Comparison of ENCODE assay signal across 8 cellular contexts in genomic region chr4:152352645-152353116, GRCh38.
DNase-seq lines count a peak whose midpoint lies in the region; ATAC-seq, FAIRE-seq and TF ChIP-seq lines count a peak whose summit lies in the region.

No MANE protein-coding gene starts in this region.

- H3K27ac ChIP-seq in OCI-LY3 (ENCODE audit: low read length) (no peak overlapping the region), cingulate gyrus (ENCODE audit: low read depth, low read length) (peak overlapping the region; percentile 16), HepG2 (ENCODE audit: extremely low read length, insufficient read depth, low read length) (no peak overlapping the region)

- POLR2A ChIA-PET in Caco-2 (lab: Charles Lee) = no interaction called here
- POLR2A ChIA-PET in HepG2 (lab: Yijun Ruan, JAX) = no interaction called here

- intact Hi-C loops in Caco-2 (cut with micrococcal nuclease; ENCODE audit: unreplicated experiment) = no loop called here
- intact Hi-C loops in HepG2 (cut with micrococcal nuclease; ENCODE audit: unreplicated experiment) = no loop called here

- CTCF ChIA-PET in Caco-2 (lab: Charles Lee) = no interaction called here
- CTCF ChIA-PET in HepG2 (lab: Yijun Ruan, JAX; ENCODE audit: low intra/inter-chr PET ratio, low total read pairs) = no interaction called here

- no peaks in the 10 kb centered on the region for H3K27me3 ChIP-seq in Caco-2 (replicated peaks; ENCODE audit: control insufficient read depth, insufficient read depth, low read length)
- H3K27me3 ChIP-seq in OCI-LY3 (ENCODE audit: low read depth, low read length) = no peaks in the 10 kb centered on the region
- H3K27me3 ChIP-seq in HepG2 (ENCODE audit: control insufficient read depth in 1 of 2, insufficient read depth in 2 of 2, low read length in 2 of 2) = no peaks in the 10 kb centered on the region

- TF ChIP-seq EP300 in HepG2 (IDR thresholded peaks at IDR 0.05; ENCODE audit: low read depth in 2 of 2, low read length in 2 of 2) = no peak
- no peak for TF ChIP-seq EP300 in HepG2 (CRISPR knock-in tag; IDR thresholded peaks at IDR 0.05; ENCODE audit: borderline replicate concordance)

- H3K9me3 Mint-ChIP-seq in Caco-2 (ENCODE audit: unreplicated experiment) = no peaks in the 10 kb centered on the region

- no peaks in the 10 kb centered on the region for H3K36me3 ChIP-seq in Caco-2 (ENCODE audit: control insufficient read depth, insufficient read depth, low read length)
- H3K36me3 ChIP-seq in OCI-LY3 (replicated peaks; ENCODE audit: low read depth, low read length) = no peaks in the 10 kb centered on the region
- no peaks in the 10 kb centered on the region for H3K36me3 ChIP-seq in HepG2 (replicated peaks in 1 of 2; ENCODE audit: control insufficient read depth in 1 of 2, insufficient read depth in 2 of 2, low read length in 2 of 2)

- BruUV-seq in Caco-2 (replicated peaks; lab: Mats Ljungman, UMichigan) = no TSS peak
- no TSS peak for BruUV-seq in HepG2 (replicated peaks; lab: Mats Ljungman, UMichigan)

- peak overlapping the region; percentile 41 for H3K27ac Mint-ChIP-seq in Caco-2 (ENCODE audit: unreplicated experiment)

- H3K9me3 ChIP-seq in Caco-2 (no peaks in the 10 kb centered on the region), OCI-LY3 (ENCODE audit: insufficient read depth, low read length) (no peaks in the 10 kb centered on the region), HepG2 (ENCODE audit: low read length) (no peaks in the 10 kb centered on the region)

- H3K4me3 ChIP-seq in Caco-2 (ENCODE audit: low read depth, low read length) (peak overlapping the region; percentile 19), OCI-LY3 (ENCODE audit: low read length) (peak overlapping the region; percentile 44), HepG2 (replicated peaks in 1 of 3; ENCODE audit: insufficient read depth in 1 of 3, low read depth in 2 of 3, low read length in 3 of 3) (no peak overlapping the region)

- H3K4me1 ChIP-seq in Caco-2 (peaks cover 13% of the 10 kb centered on the region), OCI-LY3 (ENCODE audit: low read length) (peaks cover 20% of the 10 kb centered on the region), HepG2 (ENCODE audit: insufficient read depth, low read length) (peaks cover 20% of the 10 kb centered on the region)

- TF ChIP-seq RAD21 in HepG2 (CRISPR knock-in tag; IDR thresholded peaks at IDR 0.05) = no peak

- H3K27me3 Mint-ChIP-seq in Caco-2 (ENCODE audit: insufficient read depth, unreplicated experiment) = no peaks in the 10 kb centered on the region

- TF ChIP-seq POLR2A in HepG2 (IDR thresholded peaks at IDR 0.05; ENCODE audit: insufficient read depth in 1 of 2, low read depth in 2 of 2, low read length in 2 of 2) = no peak

- DNase-seq in Caco-2 (peak; percentile 64 to 71), HS-5 (ENCODE audit: low read depth) (peak; percentile 70), HepG2 (ENCODE audit: low spot score) (peak; percentile 46), stromal cell of bone marrow (ENCODE audit: low read depth) (peak; percentile 96), NOMO-1 (lab: John Stamatoyannopoulos, UW; ENCODE audit: unreplicated experiment in 2 of 2) (no peak)

- H3K9ac ChIP-seq in OCI-LY3 (ENCODE audit: low read length) (peak overlapping the region; percentile 14), HepG2 (ENCODE audit: insufficient read depth, low read depth, low read length) (peak overlapping the region; percentile 0; the same call in 1 of the 2 replicates)

- TF ChIP-seq CTCF in Caco-2 (IDR thresholded peaks at IDR 0.05; ENCODE audit: insufficient read depth in 1 of 2, low read depth in 1 of 2, low read length in 1 of 2, severe bottlenecking in 1 of 2, unreplicated experiment in 1 of 2) (no peak), OCI-LY3 (IDR thresholded peaks at IDR 0.05; ENCODE audit: low read depth, low read length) (no peak), HepG2 (CRISPR knock-in tag; IDR thresholded peaks at IDR 0.05) (no peak)

- in situ Hi-C loops in HepG2 (cut with HindIII; ENCODE audit: extremely low pct_ligation_motif_present, low pct_unique_long_range_greater_than_20kb) = no loop called here

- H3K4me1 Mint-ChIP-seq in Caco-2 (ENCODE audit: low read depth, unreplicated experiment) = peaks cover 15% of the 10 kb centered on the region

- ATAC-seq in GM19467 (IDR thresholded peaks at IDR 0.05; ENCODE audit: unreplicated experiment) (peak; percentile 57), HepG2 (peak; percentile 86)

- H3K79me2 ChIP-seq in OCI-LY3 (ENCODE audit: low read length) (peaks cover 18% of the 10 kb centered on the region; the same call in 1 of the 2 replicates), HepG2 (ENCODE audit: insufficient read depth, low read length) (no peaks in the 10 kb centered on the region)

- peak overlapping the region; percentile 62 for H3K4me3 Mint-ChIP-seq in Caco-2 (ENCODE audit: unreplicated experiment)

- H3K4me2 ChIP-seq in OCI-LY3 (ENCODE audit: low read length) (peak overlapping the region; percentile 51), HepG2 (ENCODE audit: low read depth, low read length) (peak overlapping the region; percentile 56)

- WGBS in HepG2 (ENCODE audit: low lambda C conversion rate) = 78% methylated on average over 10 of the region's 10 CpGs

- H3K36me3 Mint-ChIP-seq in Caco-2 (ENCODE audit: insufficient read depth, unreplicated experiment) = no peaks in the 10 kb centered on the region

- peak; percentile 40 for FAIRE-seq in HepG2 (lab: Jason Lieb, UNC)

- H4K20me1 ChIP-seq in OCI-LY3 (ENCODE audit: insufficient read depth, low read length) (no peaks in the 10 kb centered on the region), HepG2 (ENCODE audit: insufficient read depth, low read length) (peaks cover 4% of the 10 kb centered on the region; the same call in 1 of the 2 replicates)

- H2AFZ ChIP-seq in OCI-LY3 (ENCODE audit: low read depth, low read length) = no peak overlapping the region
- H2AFZ ChIP-seq in HepG2 (ENCODE audit: low read length) = no peak overlapping the region

TF ChIP-seq in HepG2, 621 proteins besides CTCF, POLR2A, EP300 and RAD21 (continues in another document):
- no peak for TF ChIP-seq U2AF2 (IDR thresholded peaks at IDR 0.05; ENCODE audit: low read depth, low read length)
- no peak for TF ChIP-seq RBM22 (optimal IDR thresholded peaks at IDR 0.05; ENCODE audit: low read length)
- TF ChIP-seq ZNF773 (CRISPR knock-in tag; IDR thresholded peaks at IDR 0.05; ENCODE audit: borderline replicate concordance) = no peak
- no peak for TF ChIP-seq NR2C2 (CRISPR knock-in tag; IDR thresholded peaks at IDR 0.05; ENCODE audit: borderline replicate concordance)
- TF ChIP-seq SRSF4 (IDR thresholded peaks at IDR 0.05; ENCODE audit: low read depth, low read length, poor library complexity, severe bottlenecking) = no peak
- TF ChIP-seq ZSCAN22 (CRISPR knock-in tag; IDR thresholded peaks at IDR 0.05) = no peak
- no peak for TF ChIP-seq PRPF4 (IDR thresholded peaks at IDR 0.05; ENCODE audit: low read depth, low read length, poor library complexity, severe bottlenecking)
- TF ChIP-seq NONO (IDR thresholded peaks at IDR 0.05) = no peak
- TF ChIP-seq NONO (CRISPR knock-in tag; conservative IDR thresholded peaks at IDR 0.05) = no peak
- TF ChIP-seq, protein P1, sequence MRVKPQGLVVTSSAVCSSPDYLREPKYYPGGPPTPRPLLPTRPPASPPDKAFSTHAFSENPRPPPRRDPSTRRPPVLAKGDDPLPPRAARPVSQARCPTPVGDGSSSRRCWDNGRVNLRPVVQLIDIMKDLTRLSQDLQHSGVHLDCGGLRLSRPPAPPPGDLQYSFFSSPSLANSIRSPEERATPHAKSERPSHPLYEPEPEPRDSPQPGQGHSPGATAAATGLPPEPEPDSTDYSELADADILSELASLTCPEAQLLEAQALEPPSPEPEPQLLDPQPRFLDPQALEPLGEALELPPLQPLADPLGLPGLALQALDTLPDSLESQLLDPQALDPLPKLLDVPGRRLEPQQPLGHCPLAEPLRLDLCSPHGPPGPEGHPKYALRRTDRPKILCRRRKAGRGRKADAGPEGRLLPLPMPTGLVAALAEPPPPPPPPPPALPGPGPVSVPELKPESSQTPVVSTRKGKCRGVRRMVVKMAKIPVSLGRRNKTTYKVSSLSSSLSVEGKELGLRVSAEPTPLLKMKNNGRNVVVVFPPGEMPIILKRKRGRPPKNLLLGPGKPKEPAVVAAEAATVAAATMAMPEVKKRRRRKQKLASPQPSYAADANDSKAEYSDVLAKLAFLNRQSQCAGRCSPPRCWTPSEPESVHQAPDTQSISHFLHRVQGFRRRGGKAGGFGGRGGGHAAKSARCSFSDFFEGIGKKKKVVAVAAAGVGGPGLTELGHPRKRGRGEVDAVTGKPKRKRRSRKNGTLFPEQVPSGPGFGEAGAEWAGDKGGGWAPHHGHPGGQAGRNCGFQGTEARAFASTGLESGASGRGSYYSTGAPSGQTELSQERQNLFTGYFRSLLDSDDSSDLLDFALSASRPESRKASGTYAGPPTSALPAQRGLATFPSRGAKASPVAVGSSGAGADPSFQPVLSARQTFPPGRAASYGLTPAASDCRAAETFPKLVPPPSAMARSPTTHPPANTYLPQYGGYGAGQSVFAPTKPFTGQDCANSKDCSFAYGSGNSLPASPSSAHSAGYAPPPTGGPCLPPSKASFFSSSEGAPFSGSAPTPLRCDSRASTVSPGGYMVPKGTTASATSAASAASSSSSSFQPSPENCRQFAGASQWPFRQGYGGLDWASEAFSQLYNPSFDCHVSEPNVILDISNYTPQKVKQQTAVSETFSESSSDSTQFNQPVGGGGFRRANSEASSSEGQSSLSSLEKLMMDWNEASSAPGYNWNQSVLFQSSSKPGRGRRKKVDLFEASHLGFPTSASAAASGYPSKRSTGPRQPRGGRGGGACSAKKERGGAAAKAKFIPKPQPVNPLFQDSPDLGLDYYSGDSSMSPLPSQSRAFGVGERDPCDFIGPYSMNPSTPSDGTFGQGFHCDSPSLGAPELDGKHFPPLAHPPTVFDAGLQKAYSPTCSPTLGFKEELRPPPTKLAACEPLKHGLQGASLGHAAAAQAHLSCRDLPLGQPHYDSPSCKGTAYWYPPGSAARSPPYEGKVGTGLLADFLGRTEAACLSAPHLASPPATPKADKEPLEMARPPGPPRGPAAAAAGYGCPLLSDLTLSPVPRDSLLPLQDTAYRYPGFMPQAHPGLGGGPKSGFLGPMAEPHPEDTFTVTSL (CRISPR knock-in tag; IDR thresholded peaks at IDR 0.05; ENCODE audit: borderline replicate concordance) = no peak
- no peak for TF ChIP-seq NFE2L2 (IDR thresholded peaks at IDR 0.05; ENCODE audit: low read length)
- TF ChIP-seq FOSL1 (CRISPR knock-in tag; IDR thresholded peaks at IDR 0.05; ENCODE audit: borderline replicate concordance) = no peak

Comparison
In these comparisons a context has a peak if more than half of its experiments do, and no peak if none do; other contexts are left out.
1. DNase-seq: peak in Caco-2 (2 of 2), HS-5 (single experiment), HepG2 (single experiment) and stromal cell of bone marrow (single experiment); none in NOMO-1 (0 of 2).
2. H3K4me3 ChIP-seq: peak in Caco-2 (single experiment) and OCI-LY3 (single experiment); none in HepG2 (0 of 3).